In genomic region chr17:42182927-42183734, GRCh38 we compare ENCODE assay signal across 8 cellular contexts. TPM values are rescaled to one million over a fixed set of nuclear protein-coding genes. Genes with fewer than 3 reads are reported as not detected.
DNase-seq lines count a peak whose midpoint lies in the region; ATAC-seq and TF ChIP-seq lines count a peak whose summit lies in the region.

No MANE protein-coding gene starts in this region.

- peaks cover 0 to 2% (median 0%) of the 10 kb centered on the region in 11 donors for H3K9me3 Mint-ChIP-seq in naive thymus-derived CD4-positive, alpha-beta T cell

- intact Hi-C loops in naive thymus-derived CD4-positive, alpha-beta T cell (cut with micrococcal nuclease) = loop anchor here (5.0 kb wide), 6 partner anchors 66 to 274 kb away; partner anchors contain the start of genes ACLY (in 1 of the 2), ATP6V0A1 (in 1 of the 2), DNAJC7 (in 1 of the 2) and STAT3 (in 1 of the 2)

- peaks cover 21 to 52% (median 45%) of the 10 kb centered on the region in 7 donors for H3K4me1 Mint-ChIP-seq in naive thymus-derived CD4-positive, alpha-beta T cell

- peaks cover 20 to 38% of the 10 kb centered on the region in 2 donors for H3K4me1 ChIP-seq in naive thymus-derived CD4-positive, alpha-beta T cell (ENCODE audit: control insufficient read depth in 2 of 2, insufficient read depth in 2 of 2, low read length in 2 of 2)

- in situ Hi-C loops in G401 (cut with HindIII; ENCODE audit: low sequenced_read_pairs) = no loop called here

- H3K27ac ChIP-seq in KOPT-K1 (ENCODE audit: low read depth, low read length, poor library complexity, severe bottlenecking) = peak overlapping the region; percentile 61
- H3K27ac ChIP-seq in naive thymus-derived CD4-positive, alpha-beta T cell (ENCODE audit: low read depth, low read length) = peak overlapping the region; percentile 81

- no peaks in the 10 kb centered on the region for H3K27me3 ChIP-seq in naive thymus-derived CD4-positive, alpha-beta T cell (ENCODE audit: control insufficient read depth in 2 of 2, insufficient read depth in 2 of 2, low read length in 2 of 2)

- POLR2A ChIA-PET in naive thymus-derived CD4-positive, alpha-beta T cell (lab: Charles Lee) = interaction anchor here (1.6 to 2.7 kb wide), 4 partner anchors 11 to 65 kb away, joined by 6 to 22 read pairs (median 9); partner anchors contain the start of gene GHDC

- peak overlapping the region; percentile 69 to 94 (median 88) for H3K27ac Mint-ChIP-seq in naive thymus-derived CD4-positive, alpha-beta T cell

- H3K9me3 ChIP-seq in KOPT-K1 (ENCODE audit: insufficient read depth, low read length, poor library complexity, severe bottlenecking) = no peaks in the 10 kb centered on the region
- no peaks in the 10 kb centered on the region for H3K9me3 ChIP-seq in naive thymus-derived CD4-positive, alpha-beta T cell (ENCODE audit: control insufficient read depth in 2 of 3, low read length in 3 of 3)

- DNase-seq in CD1c-positive myeloid dendritic cell (ENCODE audit: extremely low spot score) (peak; percentile 57), choroid plexus epithelial cell (ENCODE audit: low read depth) (peak; percentile 34), GM20000 (ENCODE audit: low spot score) (no peak), G401 (ENCODE audit: low spot score) (no peak), NCI-H82 (lab: John Stamatoyannopoulos, UW) (no peak)
- DNase-seq in naive thymus-derived CD4-positive, alpha-beta T cell = no peak

- H3K4me3 ChIP-seq in choroid plexus epithelial cell (ENCODE audit: low read depth, low read length) = peak overlapping the region; percentile 64
- peak overlapping the region; percentile 98 for H3K4me3 ChIP-seq in naive thymus-derived CD4-positive, alpha-beta T cell (ENCODE audit: low read length)

- no peak for TF ChIP-seq CTCF in choroid plexus epithelial cell (conservative IDR thresholded peaks at IDR 0.05; ENCODE audit: low read depth, low read length)
- TF ChIP-seq CTCF in GM20000 (IDR thresholded peaks at IDR 0.05; ENCODE audit: extremely low read depth, missing control alignments) = no peak

- ATAC-seq in naive thymus-derived CD4-positive, alpha-beta T cell = no peak
- ATAC-seq in HG02610 (IDR thresholded peaks at IDR 0.05; ENCODE audit: unreplicated experiment) = no peak

- CTCF ChIA-PET in naive thymus-derived CD4-positive, alpha-beta T cell (lab: Charles Lee) = interaction anchor here (0.7 to 1.3 kb wide), 3 partner anchors 11 to 157 kb away, joined by 3 read pairs; partner anchors contain the start of gene GHDC

- no peaks in the 10 kb centered on the region for H3K36me3 ChIP-seq in KOPT-K1 (ENCODE audit: insufficient read depth, low read length)
- no peaks in the 10 kb centered on the region for H3K36me3 ChIP-seq in naive thymus-derived CD4-positive, alpha-beta T cell (ENCODE audit: control insufficient read depth in 2 of 3, insufficient read depth in 3 of 3, low read length in 3 of 3)

- H3K27me3 Mint-ChIP-seq in naive thymus-derived CD4-positive, alpha-beta T cell = peaks cover 0 to 33% (median 13%) of the 10 kb centered on the region in 5 donors

- H3K4me3 Mint-ChIP-seq in naive thymus-derived CD4-positive, alpha-beta T cell = peak overlapping the region; percentile 85 to 95 (median 90)

- H3K36me3 Mint-ChIP-seq in naive thymus-derived CD4-positive, alpha-beta T cell = no peaks in the 10 kb centered on the region

RNA-seq across cellular contexts. Expression of gene HCRT, which starts 2.1 kb away (rescaled TPM):
- total RNA-seq in naive thymus-derived CD4-positive, alpha-beta T cell = not detected
- not detected for polyA plus RNA-seq in naive thymus-derived CD4-positive, alpha-beta T cell
- total RNA-seq in G401 (2014; rRNA removed; shearing (Covaris generic)) = not detected in 2 replicates

RNA-seq across cellular contexts. Expression of gene KCNH4, which starts 2.2 kb away (rescaled TPM):
- under 1 TPM in 3 of 5 experiments, not detected in 2; 0.12 to 0.24 (median 0.16) TPM for total RNA-seq in naive thymus-derived CD4-positive, alpha-beta T cell
- polyA plus RNA-seq in naive thymus-derived CD4-positive, alpha-beta T cell = under 1 TPM in 1 of 2 donors, not detected in 1; 0.07 TPM
- total RNA-seq in G401 (2014; rRNA removed; shearing (Covaris generic)) = not detected in 2 replicates

RNA-seq across cellular contexts. Expression of gene GHDC, which starts 11.2 kb away (rescaled TPM):
- total RNA-seq in naive thymus-derived CD4-positive, alpha-beta T cell = 10 to 100 TPM; 15.5 to 29.8 (median 19.9) TPM
- polyA plus RNA-seq in naive thymus-derived CD4-positive, alpha-beta T cell = 10 to 100 TPM; 15.2 to 17.4 TPM
- 1.1 and 1.4 TPM in 2 replicates for total RNA-seq in G401 (2014; rRNA removed; shearing (Covaris generic))

RNA-seq across cellular contexts. Expression of gene RAB5C, which starts 28.3 kb away (rescaled TPM):
- 10 to 100 TPM; 72.0 to 95.2 (median 75.4) TPM for total RNA-seq in naive thymus-derived CD4-positive, alpha-beta T cell
- polyA plus RNA-seq in naive thymus-derived CD4-positive, alpha-beta T cell = 10 to 100 TPM; 56.6 to 63.2 TPM
- 130 and 145 TPM in 2 replicates for total RNA-seq in G401 (2014; rRNA removed; shearing (Covaris generic))

Comparison
In these comparisons a context has a peak if more than half of its experiments do, and no peak if none do; other contexts are left out.
1. DNase-seq: peak in CD1c-positive myeloid dendritic cell (single experiment) and choroid plexus epithelial cell (single experiment); none in naive thymus-derived CD4-positive, alpha-beta T cell (0 of 9), GM20000 (single experiment), G401 (single experiment) and NCI-H82 (single experiment).